ENCODE assay signal across 22 cellular contexts in the genomic region with DNA sequence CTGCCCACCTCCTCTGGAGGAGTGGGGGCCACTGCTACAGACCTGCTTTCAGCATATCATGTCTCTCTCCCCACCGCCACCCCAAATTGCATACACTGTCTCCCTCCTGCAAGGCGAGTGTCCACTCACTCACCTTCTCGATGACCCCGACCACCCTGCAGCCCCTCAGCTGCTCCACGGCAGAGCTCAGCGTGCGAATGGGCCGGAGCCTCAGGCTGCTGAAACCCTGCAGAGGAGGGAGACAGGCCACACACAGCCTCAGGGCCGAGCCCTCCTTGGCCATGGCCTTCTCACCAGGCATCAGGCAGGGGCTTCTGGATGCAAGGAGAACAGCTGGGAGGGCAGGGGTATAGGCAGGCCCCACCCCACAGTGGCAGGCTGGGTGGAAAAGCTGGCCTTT. TPM values are rescaled to one million over a fixed set of nuclear protein-coding genes. Genes with fewer than 3 reads are reported as not detected.
"Had no signal": no experiment of that assay in that cellular context is flagged by ENCODE, and none has a peak within 500 bp of the region (broad histone marks: within the 10 kb centered on the region; RNA-seq: fewer than 3 reads in every experiment).

No MANE protein-coding gene starts in this region.

- H3K27me3 Mint-ChIP-seq: memory B cell; naive B cell; stimulated activated naive B cell treated with anti-CD40 and anti-IgM and Interleukin-4, amounts not matched to agents 10 μg/mL and 1 μg/mL and 100 μg/mL, for 72 hours had no signal

- DNase-seq: activated CD4-positive, alpha-beta T cell treated with anti-CD3 and anti-CD28 coated beads for 1 hour; activated CD8-positive, alpha-beta memory T cell treated with anti-CD3 and anti-CD28 coated beads for 24 hours; activated CD8-positive, alpha-beta memory T cell treated with anti-CD3 and anti-CD28 coated beads, Interleukin-2, amount 50 U/mL, for 48 hours; activated effector memory CD4-positive, alpha-beta T cell treated with Interleukin-2 at 50 U/mL for 16 hours; activated naive CD4-positive, alpha-beta T cell treated with anti-CD3 and anti-CD28 coated beads, Interleukin-2, amount 50 U/mL, for 16 hours; activated T-cell treated with anti-CD3 and anti-CD28 coated beads, Interleukin-2, amount 50 U/mL, for 48 hours; effector CD4-positive, alpha-beta T cell; mucosa of descending colon; naive B cell; stimulated activated naive B cell treated with anti-CD40 and anti-IgM and Interleukin-4, amounts not matched to agents 10 μg/mL and 1 μg/mL and 100 μg/mL, for 72 hours; SW 1271; T-helper 2 cell; WERI-Rb-1 had no signal

- ATAC-seq: mucosa of descending colon; stimulated activated naive B cell treated with anti-CD40 and anti-IgM and Interleukin-4, amounts not matched to agents 10 μg/mL and 1 μg/mL and 100 μg/mL, for 72 hours had no signal

- H3K9me3 ChIP-seq: mucosa of descending colon, pancreas, spleen had no signal

- H3K36me3 ChIP-seq: pancreas, spleen had no signal

- H3K9me3 Mint-ChIP-seq: memory B cell; naive B cell; stimulated activated naive B cell treated with anti-CD40 and anti-IgM and Interleukin-4, amounts not matched to agents 10 μg/mL and 1 μg/mL and 100 μg/mL, for 72 hours; type B pancreatic cell had no signal

- H3K27ac ChIP-seq: pancreas, WERI-Rb-1 had no signal

- H3K27me3 ChIP-seq: pancreas had no signal

- H3K36me3 Mint-ChIP-seq: memory B cell; naive B cell; stimulated activated naive B cell treated with anti-CD40 and anti-IgM and Interleukin-4, amounts not matched to agents 10 μg/mL and 1 μg/mL and 100 μg/mL, for 72 hours; type B pancreatic cell had no signal

- H3K4me3 Mint-ChIP-seq: memory B cell; naive B cell; stimulated activated naive B cell treated with anti-CD40 and anti-IgM and Interleukin-4, amounts not matched to agents 10 μg/mL and 1 μg/mL and 100 μg/mL, for 72 hours; type B pancreatic cell had no signal

- FAIRE-seq: keratinocyte, pancreas had no signal

- H3K27ac Mint-ChIP-seq: memory B cell; naive B cell; stimulated activated naive B cell treated with anti-CD40 and anti-IgM and Interleukin-4, amounts not matched to agents 10 μg/mL and 1 μg/mL and 100 μg/mL, for 72 hours; type B pancreatic cell had no signal

- H3K4me3 ChIP-seq: mucosa of descending colon, pancreas, spleen had no signal

RNA-seq across cellular contexts. Expression of a gene that starts 42.4 kb away (rescaled TPM):
- total RNA-seq: aorta, glomerular endothelial cell, liver, pancreas had no signal
- polyA plus RNA-seq: aorta, esophagus, keratinocyte, pancreas had no signal
